In genomic region chr1:18957136-18957521, GRCh38 we compare ENCODE assay signal across 2 cellular contexts.
TF ChIP-seq lines count a peak whose summit lies in the region.

No MANE protein-coding gene starts in this region.

TF ChIP-seq in K562, 482 proteins besides CTCF, POLR2A, EP300 and RAD21 (continued from another document and continues in another):
- TF ChIP-seq ZBTB12 (CRISPR knock-in tag; IDR thresholded peaks at IDR 0.05) (no peak), THAP7 (CRISPR knock-in tag; IDR thresholded peaks at IDR 0.05) (0 out of 2 replicates have a peak, but pooled peaks have one; percentile 29), POLR2AphosphoS2 (IDR thresholded peaks at IDR 0.05; ENCODE audit: low read length) (no peak), ETS1 (conservative IDR thresholded peaks at IDR 0.05; ENCODE audit: control insufficient read depth, low read depth, low read length) (no peak), FOXA1 (IDR thresholded peaks at IDR 0.05; ENCODE audit: borderline replicate concordance) (no peak), STAT5A (IDR thresholded peaks at IDR 0.05; ENCODE audit: borderline replicate concordance, low read length) (no peak), ZNF121 (CRISPR knock-in tag; conservative IDR thresholded peaks at IDR 0.05) (no peak), MCM7 (IDR thresholded peaks at IDR 0.05) (no peak), SAFB2 (IDR thresholded peaks at IDR 0.05; ENCODE audit: borderline replicate concordance, low read depth, low read length, severe bottlenecking) (no peak), MLX (CRISPR knock-in tag; conservative IDR thresholded peaks at IDR 0.05) (no peak), SP1 (CRISPR knock-in tag; IDR thresholded peaks at IDR 0.05) (no peak; the same call in 1 of the 2 replicates), BMI1 (IDR thresholded peaks at IDR 0.05; ENCODE audit: low read length) (no peak), ARID4B (CRISPR knock-in tag; IDR thresholded peaks at IDR 0.05) (peak; percentile 41; the same call in 1 of the 2 replicates), COPS2 (conservative IDR thresholded peaks at IDR 0.05) (no peak), ZNF280A (IDR thresholded peaks at IDR 0.05; ENCODE audit: low read depth, partially characterized antibody) (no peak), MEF2D (tag; conservative IDR thresholded peaks at IDR 0.05; ENCODE audit: low read depth) (no peak), SIRT6 (IDR thresholded peaks at IDR 0.05; ENCODE audit: low read depth, low read length) (no peak), TEAD2 (tag; IDR thresholded peaks at IDR 0.05) (no peak), NRF1 (conservative IDR thresholded peaks at IDR 0.05 in 1 of 2, IDR thresholded peaks at IDR 0.05 in 1 of 2) (0 out of 4 replicates have a peak, but pooled peaks of 1 of the 2 experiments have one; percentile 4)

TF ChIP-seq in HepG2, 621 proteins besides CTCF, POLR2A, EP300 and RAD21 (continued from another document and continues in another):
- TF ChIP-seq ZNF513 (CRISPR knock-in tag; conservative IDR thresholded peaks at IDR 0.05) (no peak), ZEB1 (IDR thresholded peaks at IDR 0.05; ENCODE audit: insufficient replicate concordance, low read depth) (no peak), GATA4 (IDR thresholded peaks at IDR 0.05; ENCODE audit: borderline replicate concordance, low read depth) (no peak), ZBTB26 (CRISPR knock-in tag; IDR thresholded peaks at IDR 0.05; ENCODE audit: borderline replicate concordance) (no peak), ZNF639 (CRISPR knock-in tag; conservative IDR thresholded peaks at IDR 0.05) (no peak), DDIT3 (CRISPR knock-in tag; IDR thresholded peaks at IDR 0.05) (no peak), KLF16 (CRISPR knock-in tag; IDR thresholded peaks at IDR 0.05) (no peak), ZNF136 (CRISPR knock-in tag; IDR thresholded peaks at IDR 0.05; ENCODE audit: low read depth) (no peak), RARG (CRISPR knock-in tag; IDR thresholded peaks at IDR 0.05; ENCODE audit: low read depth) (no peak), ZNF142 (CRISPR knock-in tag; IDR thresholded peaks at IDR 0.05) (no peak), ERF (CRISPR knock-in tag; IDR thresholded peaks at IDR 0.05) (no peak), YY1 (IDR thresholded peaks at IDR 0.05; ENCODE audit: insufficient read depth, insufficient replicate concordance, low read depth, low read length) (no peak), NCOA5 (CRISPR knock-in tag; IDR thresholded peaks at IDR 0.05) (no peak), IKZF1 (IDR thresholded peaks at IDR 0.05) (no peak), HBP1 (CRISPR knock-in tag; IDR thresholded peaks at IDR 0.05; ENCODE audit: low read depth) (no peak), ZNF350 (CRISPR knock-in tag; IDR thresholded peaks at IDR 0.05; ENCODE audit: borderline replicate concordance, low read depth) (no peak), STAT5B (CRISPR knock-in tag; IDR thresholded peaks at IDR 0.05) (no peak), DBP (CRISPR knock-in tag; IDR thresholded peaks at IDR 0.05; ENCODE audit: not compliant biosample characterization) (no peak), CBX2 (IDR thresholded peaks at IDR 0.05; ENCODE audit: low read depth, low read length) (no peak), CBX2 (CRISPR knock-in tag; IDR thresholded peaks at IDR 0.05; ENCODE audit: low read depth) (no peak), ZBTB21 (CRISPR knock-in tag; IDR thresholded peaks at IDR 0.05) (no peak), NFAT5 (CRISPR knock-in tag; IDR thresholded peaks at IDR 0.05) (no peak), ZNF567 (CRISPR knock-in tag; IDR thresholded peaks at IDR 0.05; ENCODE audit: borderline replicate concordance) (no peak), ZNF33B (CRISPR knock-in tag; IDR thresholded peaks at IDR 0.05) (no peak), TARDBP (CRISPR knock-in tag; IDR thresholded peaks at IDR 0.05) (0 out of 2 replicates have a peak, but pooled peaks have one; percentile 3), EEA1 (CRISPR knock-in tag; IDR thresholded peaks at IDR 0.05; ENCODE audit: borderline replicate concordance) (0 out of 2 replicates have a peak, but pooled peaks have one; percentile 50), RFX1 (IDR thresholded peaks at IDR 0.05) (no peak), BRF2 (CRISPR knock-in tag; IDR thresholded peaks at IDR 0.05) (no peak), CBX5 (CRISPR knock-in tag; IDR thresholded peaks at IDR 0.05; ENCODE audit: borderline replicate concordance) (no peak), ZMYM4 (CRISPR knock-in tag; IDR thresholded peaks at IDR 0.05) (no peak), MXD3 (CRISPR knock-in tag; IDR thresholded peaks at IDR 0.05) (0 out of 2 replicates have a peak, but pooled peaks have one; percentile 25), ZFP90 (CRISPR knock-in tag; IDR thresholded peaks at IDR 0.05; ENCODE audit: borderline replicate concordance) (no peak; the same call in 1 of the 2 replicates)
